ENCODE assay signal across 1 cellular context in genomic region chrX:50615570-50616158, GRCh38.
TF ChIP-seq lines count a peak whose summit lies in the region.

No MANE protein-coding gene starts in this region.

TF ChIP-seq in GM23338, 12 proteins besides CTCF, POLR2A, EP300 and RAD21 (continued from another document):
- TF ChIP-seq JUNB (IDR thresholded peaks at IDR 0.05; ENCODE audit: unreplicated experiment) (no peak), CREB1 (CRISPR knock-in tag; IDR thresholded peaks at IDR 0.05; ENCODE audit: low read depth) (no peak), ZNF462 (CRISPR knock-in tag; IDR thresholded peaks at IDR 0.05) (no peak)
